In the genomic region with DNA sequence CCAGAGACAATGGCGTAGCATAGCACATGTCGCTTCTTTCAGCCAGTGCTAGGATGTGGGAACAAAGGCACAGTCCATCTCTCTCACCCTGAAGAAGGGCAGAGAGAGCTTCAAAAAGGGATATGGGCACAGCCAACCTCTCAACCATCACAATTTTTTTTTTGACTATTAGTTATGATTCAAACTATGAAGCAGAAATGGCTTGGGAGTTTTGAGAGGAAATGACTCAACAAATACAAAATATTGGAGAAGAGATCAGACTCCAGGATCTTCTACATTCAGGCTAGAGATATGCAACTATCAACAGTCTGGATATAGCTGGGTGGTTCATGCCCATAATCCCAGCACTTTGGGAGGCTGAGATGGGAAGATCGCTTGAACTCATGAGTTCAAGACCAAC, we compare ENCODE assay signal across 23 cellular contexts.
DNase-seq lines count a peak whose midpoint lies in the region; ATAC-seq, FAIRE-seq and TF ChIP-seq lines count a peak whose summit lies in the region.
"Had no signal": no experiment of that assay in that cellular context is flagged by ENCODE, and none has a peak within 500 bp of the region (broad histone marks: within the 10 kb centered on the region; RNA-seq: fewer than 3 reads in every experiment).

No MANE protein-coding gene starts in this region.

- DNase-seq in HCEC 1CT, result peak; percentile 86
- DNase-seq in fibroblast of mammary gland (ENCODE audit: low read depth), result peak; percentile 76
- DNase-seq in stimulated activated naive B cell treated with anti-CD40 and anti-IgM and Interleukin-4, amounts not matched to agents 10 μg/mL and 1 μg/mL and 100 μg/mL, for 72 hours, result no peak
- DNase-seq in HepG2 (ENCODE audit: low spot score), result no peak
- no peak for DNase-seq in SKM-1 (lab: John Stamatoyannopoulos, UW; ENCODE audit: unreplicated experiment)
- DNase-seq in NOMO-1 treated with DMSO at 0.1 percent for 48 hours (lab: John Stamatoyannopoulos, UW; ENCODE audit: unreplicated experiment), result no peak
- DNase-seq in HT-29 (ENCODE audit: low spot score), result no peak
- DNase-seq: activated CD4-positive, alpha-beta T cell treated with anti-CD3 and anti-CD28 coated beads for 36 hours; activated CD8-positive, alpha-beta memory T cell treated with anti-CD3 and anti-CD28 coated beads, Interleukin-2, amount 50 U/mL, for 48 hours; activated gamma-delta T cell treated with Interleukin-2 at 50 U/mL for 16 hours; BE2C; Kasumi-1; naive thymus-derived CD8-positive, alpha-beta T cell; NCI-H1436 treated with DMSO at 0.1 percent for 48 hours; stimulated activated CD4-positive, alpha-beta T cell treated with anti-CD3 and anti-CD28 coated beads, Interleukin-2, amount 100 ng/mL, for 24 hours had no signal

- TF ChIP-seq EP300 in HepG2 (IDR thresholded peaks at IDR 0.05; ENCODE audit: low read depth in 2 of 2, low read length in 2 of 2) (no peak), HepG2 (CRISPR knock-in tag; IDR thresholded peaks at IDR 0.05; ENCODE audit: borderline replicate concordance) (no peak)

- H3K4me3 ChIP-seq in fibroblast of mammary gland (ENCODE audit: control insufficient read depth, low read depth, low read length), result no peak overlapping the region
- no peak overlapping the region for H3K4me3 ChIP-seq in HepG2 (replicated peaks in 1 of 3; ENCODE audit: insufficient read depth in 1 of 3, low read depth in 2 of 3, low read length in 3 of 3)

- WGBS in HepG2 (ENCODE audit: low lambda C conversion rate), result 94% methylated on average over 3 of the region's 3 CpGs

- H3K79me2 ChIP-seq in HepG2 (ENCODE audit: insufficient read depth, low read length), result no peaks in the 10 kb centered on the region
- H3K79me2 ChIP-seq: parathyroid adenoma had no signal

- H3K9me3 Mint-ChIP-seq in stimulated activated naive B cell treated with anti-CD40 and anti-IgM and Interleukin-4, amounts not matched to agents 10 μg/mL and 1 μg/mL and 100 μg/mL, for 72 hours, result peaks cover 5 to 7% of the 10 kb centered on the region in 2 donors
- H3K9me3 Mint-ChIP-seq: dendritic cell treated with granulocyte-macrophage colony-stimulating factor and Interleukin-4, amounts not matched to agents 40 ng/mL and 50 ng/mL, for 4 days had no signal

- no peak overlapping the region for H3K4me2 ChIP-seq in HepG2 (ENCODE audit: low read depth, low read length)

- H4K20me1 ChIP-seq in HepG2 (ENCODE audit: insufficient read depth, low read length), result no peaks in the 10 kb centered on the region

- no peaks in the 10 kb centered on the region for H3K9me3 ChIP-seq in HepG2 (ENCODE audit: low read length)
- H3K9me3 ChIP-seq: BE2C had no signal

- H3K27me3 Mint-ChIP-seq in stimulated activated naive B cell treated with anti-CD40 and anti-IgM and Interleukin-4, amounts not matched to agents 10 μg/mL and 1 μg/mL and 100 μg/mL, for 72 hours, result peaks cover 0 to under 1% of the 10 kb centered on the region in 2 donors

- peaks cover 0 to 2% of the 10 kb centered on the region in 2 donors for H3K36me3 Mint-ChIP-seq in stimulated activated naive B cell treated with anti-CD40 and anti-IgM and Interleukin-4, amounts not matched to agents 10 μg/mL and 1 μg/mL and 100 μg/mL, for 72 hours

- no peak overlapping the region for H2AFZ ChIP-seq in HepG2 (ENCODE audit: low read length)
- H2AFZ ChIP-seq: parathyroid adenoma had no signal

- peaks cover 2 to 4% of the 10 kb centered on the region in 2 donors for H3K4me1 Mint-ChIP-seq in stimulated activated naive B cell treated with anti-CD40 and anti-IgM and Interleukin-4, amounts not matched to agents 10 μg/mL and 1 μg/mL and 100 μg/mL, for 72 hours
- H3K4me1 Mint-ChIP-seq: activated CD4-positive, alpha-beta T cell treated with anti-CD3 and anti-CD28 coated beads for 36 hours; memory B cell; naive thymus-derived CD8-positive, alpha-beta T cell had no signal

- H3K9ac ChIP-seq in HepG2 (ENCODE audit: insufficient read depth, low read depth, low read length), result no peak overlapping the region
- H3K9ac ChIP-seq: parathyroid adenoma had no signal

- FAIRE-seq in HepG2 (lab: Jason Lieb, UNC), result no peak
- FAIRE-seq: islet of Langerhans, RCC 7860, TTC549 had no signal

- H3K4me1 ChIP-seq in HepG2 (ENCODE audit: insufficient read depth, low read length), result no peaks in the 10 kb centered on the region
- H3K4me1 ChIP-seq: BE2C, parathyroid adenoma had no signal

- no peak for TF ChIP-seq RAD21 in HepG2 (CRISPR knock-in tag; IDR thresholded peaks at IDR 0.05)

- TF ChIP-seq CTCF in fibroblast of mammary gland (conservative IDR thresholded peaks at IDR 0.05; ENCODE audit: control insufficient read depth, insufficient read depth, low read depth, low read length), result no peak
- TF ChIP-seq CTCF in HepG2 (CRISPR knock-in tag; IDR thresholded peaks at IDR 0.05), result no peak

- H3K27ac Mint-ChIP-seq in stimulated activated naive B cell treated with anti-CD40 and anti-IgM and Interleukin-4, amounts not matched to agents 10 μg/mL and 1 μg/mL and 100 μg/mL, for 72 hours, result peak overlapping the region; percentile 38
- H3K27ac Mint-ChIP-seq: activated CD4-positive, alpha-beta T cell treated with anti-CD3 and anti-CD28 coated beads for 36 hours; dendritic cell treated with granulocyte-macrophage colony-stimulating factor and Interleukin-4, amounts not matched to agents 40 ng/mL and 50 ng/mL, for 4 days; memory B cell had no signal

- in situ Hi-C loops in HepG2 (cut with HindIII; ENCODE audit: extremely low pct_ligation_motif_present, low pct_unique_long_range_greater_than_20kb), result no loop called here

- intact Hi-C loops in HepG2 (cut with micrococcal nuclease; ENCODE audit: unreplicated experiment), result no loop called here

- H3K27me3 ChIP-seq in HepG2 (ENCODE audit: control insufficient read depth in 1 of 2, insufficient read depth in 2 of 2, low read length in 2 of 2), result no peaks in the 10 kb centered on the region

- H3K4me3 Mint-ChIP-seq in stimulated activated naive B cell treated with anti-CD40 and anti-IgM and Interleukin-4, amounts not matched to agents 10 μg/mL and 1 μg/mL and 100 μg/mL, for 72 hours, result no peak overlapping the region
- H3K4me3 Mint-ChIP-seq: activated CD4-positive, alpha-beta T cell treated with anti-CD3 and anti-CD28 coated beads for 36 hours; dendritic cell treated with granulocyte-macrophage colony-stimulating factor and Interleukin-4, amounts not matched to agents 40 ng/mL and 50 ng/mL, for 4 days; memory B cell; naive thymus-derived CD8-positive, alpha-beta T cell had no signal

- POLR2A ChIA-PET in HepG2 (lab: Yijun Ruan, JAX), result no interaction called here

- no peak overlapping the region for H3K27ac ChIP-seq in HepG2 (ENCODE audit: extremely low read length, insufficient read depth, low read length)
- H3K27ac ChIP-seq: parathyroid adenoma had no signal

- peak; percentile 21; the same call in 2 of the 3 replicates for ATAC-seq in SK-N-SH treated with all-trans-retinoic acid at 6 μM for 48 hours
- peak; percentile 22 to 41 for ATAC-seq in stimulated activated naive B cell treated with anti-CD40 and anti-IgM and Interleukin-4, amounts not matched to agents 10 μg/mL and 1 μg/mL and 100 μg/mL, for 72 hours (replicated peaks)
- ATAC-seq in HepG2, result no peak
- ATAC-seq: activated CD4-positive, alpha-beta T cell treated with anti-CD3 and anti-CD28 coated beads for 36 hours; esophagus mucosa; naive thymus-derived CD8-positive, alpha-beta T cell had no signal

- CTCF ChIA-PET in HepG2 (lab: Yijun Ruan, JAX; ENCODE audit: low intra/inter-chr PET ratio, low total read pairs), result no interaction called here

- TF ChIP-seq POLR2A in HepG2 (IDR thresholded peaks at IDR 0.05; ENCODE audit: insufficient read depth in 1 of 2, low read depth in 2 of 2, low read length in 2 of 2), result no peak

- H3K36me3 ChIP-seq in HepG2 (replicated peaks in 1 of 2; ENCODE audit: control insufficient read depth in 1 of 2, insufficient read depth in 2 of 2, low read length in 2 of 2), result no peaks in the 10 kb centered on the region
- H3K36me3 ChIP-seq: BE2C had no signal

- no TSS peak for BruUV-seq in HepG2 (replicated peaks; lab: Mats Ljungman, UMichigan)

TF ChIP-seq in SK-N-SH treated with all-trans-retinoic acid at 6 μM for 48 hours, 23 proteins besides CTCF, POLR2A, EP300 and RAD21 (continues in another document):
- TF ChIP-seq ZNF8 (CRISPR knock-in tag; IDR thresholded peaks at IDR 0.05) (no peak), ZFP30 (CRISPR knock-in tag; IDR thresholded peaks at IDR 0.05) (no peak), BACH2 (CRISPR knock-in tag; IDR thresholded peaks at IDR 0.05; ENCODE audit: borderline replicate concordance) (no peak), ZC3H10 (CRISPR knock-in tag; IDR thresholded peaks at IDR 0.05) (no peak), GLIS3 (CRISPR knock-in tag; IDR thresholded peaks at IDR 0.05) (no peak)

Comparison
In these comparisons a context has a peak if more than half of its experiments do, and no peak if none do; other contexts are left out.
1. DNase-seq: peak in HCEC 1CT (single experiment) and fibroblast of mammary gland (single experiment); none in stimulated activated naive B cell treated with anti-CD40 and anti-IgM and Interleukin-4, amounts not matched to agents 10 μg/mL and 1 μg/mL and 100 μg/mL, for 72 hours (single experiment), HepG2 (single experiment), SKM-1 (single experiment), NOMO-1 treated with DMSO at 0.1 percent for 48 hours (single experiment) and HT-29 (single experiment).